In genomic region chr20:1890469-1891262, GRCh38 we compare ENCODE assay signal across 24 cellular contexts. TPM values are rescaled to one million over a fixed set of nuclear protein-coding genes. Genes with fewer than 3 reads are reported as not detected.
DNase-seq lines count a peak whose midpoint lies in the region; ATAC-seq and TF ChIP-seq lines count a peak whose summit lies in the region.
"Had no signal": no experiment of that assay in that cellular context is flagged by ENCODE, and none has a peak within 500 bp of the region (broad histone marks: within the 10 kb centered on the region; RNA-seq: fewer than 3 reads in every experiment).

No MANE protein-coding gene starts in this region.

- H3K4me2 ChIP-seq in BLaER1 treated with 17β-estradiol and CSF1 and Interleukin-3, amounts not matched to agents 10 nM and 100 nM, result peak overlapping the region; percentile 60 to 100 (median 96); a peak in 20 of 22 replicates

- H3K27me3 ChIP-seq in BLaER1 treated with 17β-estradiol and CSF1 and Interleukin-3, amounts not matched to agents 10 nM and 100 nM, result peaks cover 0 to 42% (median 22%) of the 10 kb centered on the region in 11 experiments; a peak in 16 of 22 replicates
- H3K27me3 ChIP-seq in neutrophil, result no peaks in the 10 kb centered on the region
- no peaks in the 10 kb centered on the region for H3K27me3 ChIP-seq in gastrocnemius medialis
- H3K27me3 ChIP-seq: body of pancreas, colonic mucosa, gastroesophageal sphincter had no signal

- no peak overlapping the region for H3K27ac Mint-ChIP-seq in activated T-helper 17 cell treated with anti-CD3 and anti-CD28 coated beads, Interleukin-2, amount 50 U/mL, for 72 hours
- H3K27ac Mint-ChIP-seq: activated CD4-positive, alpha-beta memory T cell treated with anti-CD3 and anti-CD28 coated beads, Interleukin-2, amount 10 ng/mL, durations not matched to agents 7 days and 5 days; activated naive CD8-positive, alpha-beta T cell treated with anti-CD3 and anti-CD28 coated beads for 36 hours; effector memory CD8-positive, alpha-beta T cell; nephron progenitor cell had no signal

- H4K20me1 ChIP-seq in BLaER1 treated with 17β-estradiol and CSF1 and Interleukin-3, amounts not matched to agents 10 nM and 100 nM, result peaks cover 0 to 4% (median 0%) of the 10 kb centered on the region in 11 experiments; a peak in 5 of 22 replicates

- peak overlapping the region in 10 of 11 experiments; percentile 6 to 77 (median 36); a peak in 10 of 22 replicates for H3K9ac ChIP-seq in BLaER1 treated with 17β-estradiol and CSF1 and Interleukin-3, amounts not matched to agents 10 nM and 100 nM

- in situ Hi-C loops in gastrocnemius medialis (cut with MboI; ENCODE audit: low sequenced_read_pairs in 4 of 4), result no loop called here

- H3K4me3 Mint-ChIP-seq in activated T-helper 17 cell treated with anti-CD3 and anti-CD28 coated beads, Interleukin-2, amount 50 U/mL, for 72 hours, result no peak overlapping the region
- H3K4me3 Mint-ChIP-seq: activated CD4-positive, alpha-beta memory T cell treated with anti-CD3 and anti-CD28 coated beads, Interleukin-2, amount 10 ng/mL, durations not matched to agents 7 days and 5 days; activated naive CD8-positive, alpha-beta T cell treated with anti-CD3 and anti-CD28 coated beads for 36 hours; CD14-positive monocyte; effector memory CD8-positive, alpha-beta T cell; nephron progenitor cell had no signal

- peaks cover 31 to 81% (median 71%) of the 10 kb centered on the region in 10 experiments for H3K4me1 ChIP-seq in BLaER1 treated with 17β-estradiol and CSF1 and Interleukin-3, amounts not matched to agents 10 nM and 100 nM
- H3K4me1 ChIP-seq in neutrophil (ENCODE audit: control insufficient read depth in 1 of 2, insufficient read depth in 1 of 2, low read depth in 1 of 2, low read length in 1 of 2), result peaks cover 74 to 75% of the 10 kb centered on the region in 2 experiments
- peaks cover 10 to 15% of the 10 kb centered on the region in 2 donors for H3K4me1 ChIP-seq in gastrocnemius medialis
- H3K4me1 ChIP-seq: colonic mucosa had no signal

- no peaks in the 10 kb centered on the region for H3K4me1 Mint-ChIP-seq in activated T-helper 17 cell treated with anti-CD3 and anti-CD28 coated beads, Interleukin-2, amount 50 U/mL, for 72 hours

- TF ChIP-seq CTCF in neutrophil (IDR thresholded peaks at IDR 0.05) (no peak), gastrocnemius medialis (IDR thresholded peaks at IDR 0.05 in 4 of 5, conservative IDR thresholded peaks at IDR 0.05 in 1 of 5) (no peak)

- intact Hi-C loops in gastrocnemius medialis (cut with DNase I; ENCODE audit: low total_unique reads), result no loop called here

- peak overlapping the region in 8 of 11 experiments; percentile 71 to 85 (median 77); a peak in 15 of 22 replicates for H3K27ac ChIP-seq in BLaER1 treated with 17β-estradiol and CSF1 and Interleukin-3, amounts not matched to agents 10 nM and 100 nM
- H3K27ac ChIP-seq in angular gyrus (ENCODE audit: low read depth, low read length), result peak overlapping the region; percentile 49
- peak overlapping the region; percentile 100 for H3K27ac ChIP-seq in neutrophil
- no peak overlapping the region for H3K27ac ChIP-seq in gastrocnemius medialis
- H3K27ac ChIP-seq: body of pancreas, colonic mucosa, gastroesophageal sphincter, lower lobe of right lung had no signal

- H3K4me3 ChIP-seq in BLaER1 treated with 17β-estradiol and CSF1 and Interleukin-3, amounts not matched to agents 10 nM and 100 nM, result 0 out of 20 replicates have a peak overlapping the region, but pooled peaks of 1 of the 10 experiments have one; percentile 55
- H3K4me3 ChIP-seq in neutrophil (ENCODE audit: low read depth in 1 of 2, low read length in 1 of 2) (no peak overlapping the region), gastrocnemius medialis (no peak overlapping the region)
- H3K4me3 ChIP-seq: body of pancreas, colonic mucosa, esophagus squamous epithelium, gastroesophageal sphincter, lower lobe of right lung had no signal

- no peak for ATAC-seq in activated T-helper 17 cell treated with anti-CD3 and anti-CD28 coated beads, Interleukin-2, amount 50 U/mL, for 72 hours (replicated peaks)
- no peak for ATAC-seq in gastrocnemius medialis
- ATAC-seq in GM18520 (IDR thresholded peaks at IDR 0.05; ENCODE audit: unreplicated experiment), result no peak
- ATAC-seq: activated CD4-positive, CD25-positive, alpha-beta regulatory T cell treated with anti-CD3 and anti-CD28 coated beads, Interleukin-2, amount 50 U/mL, for 24 hours; body of pancreas; effector memory CD8-positive, alpha-beta T cell; gastroesophageal sphincter; lower lobe of right lung had no signal

- H3K36me3 ChIP-seq in BLaER1 treated with 17β-estradiol and CSF1 and Interleukin-3, amounts not matched to agents 10 nM and 100 nM, result peaks cover 0 to 16% (median 0%) of the 10 kb centered on the region in 11 experiments; a peak in 5 of 22 replicates
- peaks cover 22% of the 10 kb centered on the region for H3K36me3 ChIP-seq in neutrophil
- no peaks in the 10 kb centered on the region for H3K36me3 ChIP-seq in gastrocnemius medialis
- H3K36me3 ChIP-seq: colonic mucosa, esophagus squamous epithelium, gastroesophageal sphincter, lower lobe of right lung had no signal

- no peaks in the 10 kb centered on the region for H3K9me3 ChIP-seq in BLaER1 treated with 17β-estradiol and CSF1 and Interleukin-3, amounts not matched to agents 10 nM and 100 nM (replicated peaks in 1 of 11)
- H3K9me3 ChIP-seq in neutrophil (no peaks in the 10 kb centered on the region), gastrocnemius medialis (no peaks in the 10 kb centered on the region)
- H3K9me3 ChIP-seq: body of pancreas, colonic mucosa, esophagus squamous epithelium, gastroesophageal sphincter, lower lobe of right lung had no signal

- H3K9me3 Mint-ChIP-seq in activated T-helper 17 cell treated with anti-CD3 and anti-CD28 coated beads, Interleukin-2, amount 50 U/mL, for 72 hours, result no peaks in the 10 kb centered on the region
- H3K9me3 Mint-ChIP-seq: activated CD4-positive, alpha-beta memory T cell treated with anti-CD3 and anti-CD28 coated beads, Interleukin-2, amount 10 ng/mL, durations not matched to agents 7 days and 5 days; activated naive CD8-positive, alpha-beta T cell treated with anti-CD3 and anti-CD28 coated beads for 36 hours; effector memory CD8-positive, alpha-beta T cell; nephron progenitor cell had no signal

- DNase-seq in hypothalamus (lab: John Stamatoyannopoulos, UW) (peak in 31 of 51 donors; percentile 19 to 79 (median 61)), gastrocnemius medialis (no peak)
- no peak for DNase-seq in activated CD4-positive, alpha-beta T cell treated with anti-CD3 and anti-CD28 coated beads for 1 hour
- DNase-seq: activated CD4-positive, alpha-beta memory T cell treated with anti-CD3 and anti-CD28 coated beads, Interleukin-2, amount 10 ng/mL, durations not matched to agents 7 days and 5 days; activated effector memory CD4-positive, alpha-beta T cell treated with Interleukin-2 at 50 U/mL for 16 hours; activated naive CD8-positive, alpha-beta T cell treated with anti-CD3 and anti-CD28 coated beads for 36 hours; colonic mucosa; effector memory CD8-positive, alpha-beta T cell; esophagus squamous epithelium; lower lobe of right lung; NCI-H1092; NCI-H187 treated with DMSO at 0.1 percent for 48 hours; nephron progenitor cell; SHP77; T-helper 1 cell had no signal

- H3K27me3 Mint-ChIP-seq in activated T-helper 17 cell treated with anti-CD3 and anti-CD28 coated beads, Interleukin-2, amount 50 U/mL, for 72 hours, result peaks cover 49% of the 10 kb centered on the region

- no peak for TF ChIP-seq POLR2A in gastrocnemius medialis (IDR thresholded peaks at IDR 0.05)

- no peaks in the 10 kb centered on the region for H3K36me3 Mint-ChIP-seq in activated T-helper 17 cell treated with anti-CD3 and anti-CD28 coated beads, Interleukin-2, amount 50 U/mL, for 72 hours (ENCODE audit: low read depth)
- H3K36me3 Mint-ChIP-seq: activated naive CD8-positive, alpha-beta T cell treated with anti-CD3 and anti-CD28 coated beads for 36 hours had no signal

RNA-seq across cellular contexts. Expression of gene SIRPA, which starts 4.5 kb away (rescaled TPM):
- under 1 TPM in 1 of 2 donors, not detected in 1; 0.05 TPM for total RNA-seq in activated T-helper 17 cell treated with anti-CD3 and anti-CD28 coated beads, Interleukin-2, amount 50 U/mL, for 72 hours
- total RNA-seq in gastrocnemius medialis, result 10 to 100 TPM; 14.6 to 62.0 (median 20.6) TPM
- total RNA-seq: activated CD4-positive, alpha-beta memory T cell treated with anti-CD3 and anti-CD28 coated beads, Interleukin-2, amount 10 ng/mL, durations not matched to agents 7 days and 5 days had no signal

Comparison
In these comparisons a context has a peak if more than half of its experiments do, and no peak if none do; other contexts are left out.
1. H3K27ac ChIP-seq: peak in BLaER1 treated with 17β-estradiol and CSF1 and Interleukin-3, amounts not matched to agents 10 nM and 100 nM (8 of 11), angular gyrus (single experiment) and neutrophil (single experiment); none in gastrocnemius medialis (0 of 4).
2. DNase-seq: peak in hypothalamus (31 of 51); none in activated CD4-positive, alpha-beta T cell treated with anti-CD3 and anti-CD28 coated beads for 1 hour (single experiment) and gastrocnemius medialis (0 of 2).
3. RNA of gene SIRPA, which starts 4.5 kb away (total RNA-seq): 14.6 to 62.0 TPM in gastrocnemius medialis; 0.05 TPM in activated T-helper 17 cell treated with anti-CD3 and anti-CD28 coated beads, Interleukin-2, amount 50 U/mL, for 72 hours; every median in the first group is over 10 times any median in the second.